1 cellular context compared by ENCODE assay signal in the genomic region with DNA sequence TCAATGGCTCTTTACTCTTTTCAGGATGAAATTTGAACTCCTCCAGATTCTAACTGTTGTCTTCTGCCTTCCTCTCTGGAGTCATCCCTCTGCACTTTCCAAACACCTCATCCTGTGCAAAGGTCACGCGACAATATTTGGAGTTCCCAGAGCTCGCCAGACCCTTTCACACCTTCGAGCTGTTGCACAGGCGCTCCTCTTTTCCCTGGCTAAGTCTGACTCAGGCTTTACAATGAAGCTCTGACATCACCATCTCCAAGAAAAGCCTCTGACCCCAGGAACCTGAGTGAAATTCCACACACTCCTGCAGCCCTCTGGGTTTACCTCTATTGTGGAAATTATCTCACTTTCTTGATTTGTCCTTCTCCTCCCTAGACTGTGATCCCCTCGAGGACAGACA.
TF ChIP-seq lines count a peak whose summit lies in the region.

No MANE protein-coding gene starts in this region.

TF ChIP-seq in GM23338, 12 proteins besides CTCF, POLR2A, EP300 and RAD21 (continued from another document):
- TF ChIP-seq, protein P1, sequence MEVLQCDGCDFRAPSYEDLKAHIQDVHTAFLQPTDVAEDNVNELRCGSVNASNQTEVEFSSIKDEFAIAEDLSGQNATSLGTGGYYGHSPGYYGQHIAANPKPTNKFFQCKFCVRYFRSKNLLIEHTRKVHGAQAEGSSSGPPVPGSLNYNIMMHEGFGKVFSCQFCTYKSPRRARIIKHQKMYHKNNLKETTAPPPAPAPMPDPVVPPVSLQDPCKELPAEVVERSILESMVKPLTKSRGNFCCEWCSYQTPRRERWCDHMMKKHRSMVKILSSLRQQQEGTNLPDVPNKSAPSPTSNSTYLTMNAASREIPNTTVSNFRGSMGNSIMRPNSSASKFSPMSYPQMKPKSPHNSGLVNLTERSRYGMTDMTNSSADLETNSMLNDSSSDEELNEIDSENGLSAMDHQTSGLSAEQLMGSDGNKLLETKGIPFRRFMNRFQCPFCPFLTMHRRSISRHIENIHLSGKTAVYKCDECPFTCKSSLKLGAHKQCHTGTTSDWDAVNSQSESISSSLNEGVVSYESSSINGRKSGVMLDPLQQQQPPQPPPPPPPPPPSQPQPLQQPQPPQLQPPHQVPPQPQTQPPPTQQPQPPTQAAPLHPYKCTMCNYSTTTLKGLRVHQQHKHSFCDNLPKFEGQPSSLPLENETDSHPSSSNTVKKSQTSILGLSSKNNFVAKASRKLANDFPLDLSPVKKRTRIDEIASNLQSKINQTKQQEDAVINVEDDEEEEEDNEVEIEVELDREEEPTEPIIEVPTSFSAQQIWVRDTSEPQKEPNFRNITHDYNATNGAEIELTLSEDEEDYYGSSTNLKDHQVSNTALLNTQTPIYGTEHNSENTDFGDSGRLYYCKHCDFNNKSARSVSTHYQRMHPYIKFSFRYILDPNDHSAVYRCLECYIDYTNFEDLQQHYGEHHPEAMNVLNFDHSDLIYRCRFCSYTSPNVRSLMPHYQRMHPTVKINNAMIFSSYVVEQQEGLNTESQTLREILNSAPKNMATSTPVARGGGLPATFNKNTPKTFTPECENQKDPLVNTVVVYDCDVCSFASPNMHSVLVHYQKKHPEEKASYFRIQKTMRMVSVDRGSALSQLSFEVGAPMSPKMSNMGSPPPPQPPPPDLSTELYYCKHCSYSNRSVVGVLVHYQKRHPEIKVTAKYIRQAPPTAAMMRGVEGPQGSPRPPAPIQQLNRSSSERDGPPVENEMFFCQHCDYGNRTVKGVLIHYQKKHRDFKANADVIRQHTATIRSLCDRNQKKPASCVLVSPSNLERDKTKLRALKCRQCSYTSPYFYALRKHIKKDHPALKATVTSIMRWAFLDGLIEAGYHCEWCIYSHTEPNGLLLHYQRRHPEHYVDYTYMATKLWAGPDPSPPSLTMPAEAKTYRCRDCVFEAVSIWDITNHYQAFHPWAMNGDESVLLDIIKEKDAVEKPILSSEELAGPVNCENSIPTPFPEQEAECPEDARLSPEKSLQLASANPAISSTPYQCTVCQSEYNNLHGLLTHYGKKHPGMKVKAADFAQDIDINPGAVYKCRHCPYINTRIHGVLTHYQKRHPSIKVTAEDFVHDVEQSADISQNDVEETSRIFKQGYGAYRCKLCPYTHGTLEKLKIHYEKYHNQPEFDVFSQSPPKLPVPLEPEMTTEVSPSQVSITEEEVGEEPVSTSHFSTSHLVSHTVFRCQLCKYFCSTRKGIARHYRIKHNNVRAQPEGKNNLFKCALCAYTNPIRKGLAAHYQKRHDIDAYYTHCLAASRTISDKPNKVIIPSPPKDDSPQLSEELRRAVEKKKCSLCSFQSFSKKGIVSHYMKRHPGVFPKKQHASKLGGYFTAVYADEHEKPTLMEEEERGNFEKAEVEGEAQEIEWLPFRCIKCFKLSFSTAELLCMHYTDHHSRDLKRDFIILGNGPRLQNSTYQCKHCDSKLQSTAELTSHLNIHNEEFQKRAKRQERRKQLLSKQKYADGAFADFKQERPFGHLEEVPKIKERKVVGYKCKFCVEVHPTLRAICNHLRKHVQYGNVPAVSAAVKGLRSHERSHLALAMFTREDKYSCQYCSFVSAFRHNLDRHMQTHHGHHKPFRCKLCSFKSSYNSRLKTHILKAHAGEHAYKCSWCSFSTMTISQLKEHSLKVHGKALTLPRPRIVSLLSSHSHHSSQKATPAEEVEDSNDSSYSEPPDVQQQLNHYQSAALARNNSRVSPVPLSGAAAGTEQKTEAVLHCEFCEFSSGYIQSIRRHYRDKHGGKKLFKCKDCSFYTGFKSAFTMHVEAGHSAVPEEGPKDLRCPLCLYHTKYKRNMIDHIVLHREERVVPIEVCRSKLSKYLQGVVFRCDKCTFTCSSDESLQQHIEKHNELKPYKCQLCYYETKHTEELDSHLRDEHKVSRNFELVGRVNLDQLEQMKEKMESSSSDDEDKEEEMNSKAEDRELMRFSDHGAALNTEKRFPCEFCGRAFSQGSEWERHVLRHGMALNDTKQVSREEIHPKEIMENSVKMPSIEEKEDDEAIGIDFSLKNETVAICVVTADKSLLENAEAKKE (CRISPR knock-in tag; IDR thresholded peaks at IDR 0.05): no peak
- no peak for TF ChIP-seq EZH2phosphoT487 (IDR thresholded peaks at IDR 0.05; ENCODE audit: unreplicated experiment)
- no peak for TF ChIP-seq STAT1 (IDR thresholded peaks at IDR 0.05; ENCODE audit: unreplicated experiment)
- no peak for TF ChIP-seq NANOG (IDR thresholded peaks at IDR 0.05; ENCODE audit: borderline replicate concordance)
- no peak for TF ChIP-seq EZH2 (IDR thresholded peaks at IDR 0.05; ENCODE audit: low read depth, unreplicated experiment)
